Comparison of ENCODE assay signal across 10 cellular contexts in genomic region chr2:227308784-227309183, GRCh38. TPM values are rescaled to one million over a fixed set of nuclear protein-coding genes. Genes with fewer than 3 reads are reported as not detected.
DNase-seq lines count a peak whose midpoint lies in the region; ATAC-seq and TF ChIP-seq lines count a peak whose summit lies in the region.
"Had no signal": no experiment of that assay in that cellular context is flagged by ENCODE, and none has a peak within 500 bp of the region (broad histone marks: within the 10 kb centered on the region; RNA-seq: fewer than 3 reads in every experiment).

No MANE protein-coding gene starts in this region.

- H3K27me3 ChIP-seq in OCI-LY3 (ENCODE audit: low read depth, low read length), result no peaks in the 10 kb centered on the region
- no peaks in the 10 kb centered on the region for H3K27me3 ChIP-seq in Peyer's patch
- H3K27me3 ChIP-seq: tibial artery had no signal

- no peaks in the 10 kb centered on the region for H3K36me3 ChIP-seq in OCI-LY3 (replicated peaks; ENCODE audit: low read depth, low read length)
- H3K36me3 ChIP-seq in Peyer's patch, result no peaks in the 10 kb centered on the region
- H3K36me3 ChIP-seq: tibial artery had no signal

- DNase-seq in AG10803 (ENCODE audit: low read depth) (peak; percentile 42), ureter (ENCODE audit: low spot score) (no peak), Peyer's patch (no peak), NCI-H187 (lab: John Stamatoyannopoulos, UW) (no peak), RWPE1 (ENCODE audit: low spot score) (no peak)
- DNase-seq: stimulated activated CD4-positive, alpha-beta T cell treated with anti-CD3 and anti-CD28 coated beads, Interleukin-4, amount 100 ng/mL, for 24 hours; tibial artery had no signal

- H3K4me3 ChIP-seq in AG10803 (ENCODE audit: low read length) (no peak overlapping the region), OCI-LY3 (ENCODE audit: low read length) (0 out of 2 replicates have a peak overlapping the region, but pooled peaks have one; percentile 6), Peyer's patch (no peak overlapping the region)
- H3K4me3 ChIP-seq: tibial artery had no signal

- ATAC-seq in GM19372 (IDR thresholded peaks at IDR 0.05; ENCODE audit: low read depth, unreplicated experiment) (peak; percentile 63), HG02852 (IDR thresholded peaks at IDR 0.05; ENCODE audit: unreplicated experiment) (peak; percentile 90)

- no peak for TF ChIP-seq CTCF in AG10803 (conservative IDR thresholded peaks at IDR 0.05; ENCODE audit: low read length)
- no peak for TF ChIP-seq CTCF in OCI-LY3 (IDR thresholded peaks at IDR 0.05; ENCODE audit: low read depth, low read length)
- TF ChIP-seq CTCF in Peyer's patch (IDR thresholded peaks at IDR 0.05), result no peak
- no peak for TF ChIP-seq CTCF in RWPE1 (conservative IDR thresholded peaks at IDR 0.05; ENCODE audit: low read depth)

- H3K4me1 ChIP-seq in OCI-LY3 (ENCODE audit: low read length) (peaks cover 11% of the 10 kb centered on the region), Peyer's patch (no peaks in the 10 kb centered on the region)
- H3K4me1 ChIP-seq: tibial artery had no signal

- peak overlapping the region; percentile 23 for H3K4me2 ChIP-seq in OCI-LY3 (ENCODE audit: low read length)

- POLR2A ChIA-PET in RWPE1 (lab: Yijun Ruan, JAX; ENCODE audit: low non-redundant PET), result no interaction called here

- no peaks in the 10 kb centered on the region for H3K79me2 ChIP-seq in OCI-LY3 (ENCODE audit: low read length)

- H3K27ac ChIP-seq in OCI-LY3 (ENCODE audit: low read length) (no peak overlapping the region), Peyer's patch (no peak overlapping the region), RWPE1 (no peak overlapping the region)
- H3K27ac ChIP-seq: tibial artery had no signal

- no peak overlapping the region for H2AFZ ChIP-seq in OCI-LY3 (ENCODE audit: low read depth, low read length)

- TF ChIP-seq POLR2A in Peyer's patch (IDR thresholded peaks at IDR 0.05), result no peak

- CTCF ChIA-PET in RWPE1 (lab: Yijun Ruan, JAX), result interaction anchor here (0.8 kb wide), 1 partner anchor 15 kb away, joined by 3 read pairs; no protein-coding TSS in a partner anchor

- no peak overlapping the region for H3K9ac ChIP-seq in OCI-LY3 (ENCODE audit: low read length)

- no peaks in the 10 kb centered on the region for H3K9me3 ChIP-seq in OCI-LY3 (ENCODE audit: insufficient read depth, low read length)
- no peaks in the 10 kb centered on the region for H3K9me3 ChIP-seq in Peyer's patch
- H3K9me3 ChIP-seq: tibial artery had no signal

- no peaks in the 10 kb centered on the region for H4K20me1 ChIP-seq in OCI-LY3 (ENCODE audit: insufficient read depth, low read length)

RNA-seq across cellular contexts. Expression of gene MFF, which starts 16.3 kb away (rescaled TPM):
- total RNA-seq in ureter, result 73.0 TPM
- 100 to 1,000 TPM in 3 of 4 donors, 10 to 100 TPM in 1; 64.8 to 182 (median 109) TPM for total RNA-seq in Peyer's patch
